8 cellular contexts compared by ENCODE assay signal in genomic region chr7:70647801-70648491, GRCh38.
A peak's percentile ranks its signal among the peaks of the same experiment; 100 is the strongest.
DNase-seq lines count a peak whose midpoint lies in the region; ATAC-seq and TF ChIP-seq lines count a peak whose summit lies in the region.

No MANE protein-coding gene starts in this region.

- peak; percentile 56 for DNase-seq in GM10248 (ENCODE audit: extremely low spot score)
- DNase-seq in T-helper 22 cell (ENCODE audit: low read depth) = peak; percentile 73
- DNase-seq in colonic mucosa = peak; percentile 36
- peak; percentile 81 to 83 for DNase-seq in stimulated activated CD8-positive, alpha-beta memory T cell treated with anti-CD3 and anti-CD28 coated beads, Interleukin-15, amount 100 ng/mL, for 48 hours (ENCODE audit: low read depth in 2 of 2)
- DNase-seq in NCI-H187 treated with DMSO at 0.1 percent for 48 hours (lab: John Stamatoyannopoulos, UW) = no peak
- no peak for DNase-seq in NCI-H774 (lab: John Stamatoyannopoulos, UW)
- DNase-seq in MG63 = no peak

- H3K27me3 ChIP-seq in colonic mucosa (no peaks in the 10 kb centered on the region), MG63 (no peaks in the 10 kb centered on the region)

- POLR2A ChIA-PET in GM10248 (lab: Yijun Ruan, JAX) = no interaction called here

- no peak overlapping the region for H3K9ac ChIP-seq in colonic mucosa (ENCODE audit: low read depth in 2 of 2, low read length in 2 of 2)

- no peaks in the 10 kb centered on the region for H3K9me3 ChIP-seq in colonic mucosa
- H3K9me3 ChIP-seq in MG63 = no peaks in the 10 kb centered on the region

- TF ChIP-seq CTCF in GM10248 (IDR thresholded peaks at IDR 0.05; ENCODE audit: control extremely low read depth, extremely low read depth, low read depth, missing control alignments) (no peak), colonic mucosa (IDR thresholded peaks at IDR 0.05) (no peak)

- intact Hi-C loops in colonic mucosa (cut with DNase I) = no loop called here

- CTCF ChIA-PET in GM10248 (lab: Yijun Ruan, JAX) = interaction anchor here (0.8 to 1.5 kb wide), 5 partner anchors 9 to 50 kb away, joined by 3 to 4 read pairs (median 3); no protein-coding TSS in a partner anchor

- H3K4me3 ChIP-seq in colonic mucosa (no peak overlapping the region), MG63 (no peak overlapping the region)

- no peaks in the 10 kb centered on the region for H3K36me3 ChIP-seq in colonic mucosa
- no peaks in the 10 kb centered on the region for H3K36me3 ChIP-seq in MG63

- no peaks in the 10 kb centered on the region for H3K4me1 ChIP-seq in colonic mucosa

- no peak overlapping the region for H3K27ac ChIP-seq in colonic mucosa

- peak; percentile 90 for ATAC-seq in HG02623 (IDR thresholded peaks at IDR 0.05; ENCODE audit: unreplicated experiment)

Comparison
In these comparisons a context has a peak if more than half of its experiments do, and no peak if none do; other contexts are left out.
1. DNase-seq: peak in GM10248 (single experiment), T-helper 22 cell (single experiment), colonic mucosa (single experiment) and stimulated activated CD8-positive, alpha-beta memory T cell treated with anti-CD3 and anti-CD28 coated beads, Interleukin-15, amount 100 ng/mL, for 48 hours (2 of 2); none in NCI-H187 treated with DMSO at 0.1 percent for 48 hours (single experiment), NCI-H774 (single experiment) and MG63 (single experiment).